ENCODE assay signal across 19 cellular contexts in genomic region chr20:19770375-19770774, GRCh38. TPM values are rescaled to one million over a fixed set of nuclear protein-coding genes. Genes with fewer than 3 reads are reported as not detected.
DNase-seq lines count a peak whose midpoint lies in the region; TF ChIP-seq lines count a peak whose summit lies in the region.
"Had no signal": no experiment of that assay in that cellular context is flagged by ENCODE, and none has a peak within 500 bp of the region (broad histone marks: within the 10 kb centered on the region; RNA-seq: fewer than 3 reads in every experiment).

No MANE protein-coding gene starts in this region.

- CTCF ChIA-PET in Caco-2 (lab: Charles Lee): interaction anchor here (1.0 kb wide), 1 partner anchor 13 kb away, joined by 4 read pairs; no protein-coding TSS in a partner anchor

- H3K4me3 Mint-ChIP-seq in Caco-2 (ENCODE audit: unreplicated experiment) (no peak overlapping the region), nephron progenitor cell (no peak overlapping the region)
- H3K4me3 Mint-ChIP-seq: H9 had no signal

- H3K9me3 Mint-ChIP-seq in Caco-2 (ENCODE audit: unreplicated experiment) (no peaks in the 10 kb centered on the region), nephron progenitor cell (no peaks in the 10 kb centered on the region)
- H3K9me3 Mint-ChIP-seq: H9 had no signal

- no peak overlapping the region for H3K27ac ChIP-seq in iPS-20b (ENCODE audit: low read length)
- H3K27ac ChIP-seq: A549, SJSA1 had no signal

- H3K4me1 ChIP-seq in Caco-2 (peaks cover 67% of the 10 kb centered on the region), iPS-20b (ENCODE audit: insufficient read depth, low read length) (peaks cover 15% of the 10 kb centered on the region)

- no peak for DNase-seq in Caco-2
- DNase-seq in NCI-H82 treated with DMSO at 0.1 percent for 48 hours (lab: John Stamatoyannopoulos, UW; ENCODE audit: unreplicated experiment): peak; percentile 24
- DNase-seq in nephron progenitor cell: no peak
- DNase-seq in COLO829 (ENCODE audit: low spot score): no peak
- DNase-seq in NCI-H510A (lab: John Stamatoyannopoulos, UW): no peak
- no peak for DNase-seq in amygdala (lab: John Stamatoyannopoulos, UW)
- DNase-seq: C1 segment of cervical spinal cord, COR-L47, DMS53, H9, Kasumi-1, MM.1S, NCI-H1092 treated with DMSO at 0.1 percent for 48 hours, NCI-H1694 treated with DMSO at 0.1 percent for 48 hours, NCI-H446, PC-3 had no signal

- H3K4me1 Mint-ChIP-seq in Caco-2 (ENCODE audit: low read depth, unreplicated experiment) (peaks cover 55% of the 10 kb centered on the region), nephron progenitor cell (peaks cover 61% of the 10 kb centered on the region)

- H3K27me3 ChIP-seq in Caco-2 (replicated peaks; ENCODE audit: control insufficient read depth, insufficient read depth, low read length): no peaks in the 10 kb centered on the region
- no peaks in the 10 kb centered on the region for H3K27me3 ChIP-seq in iPS-20b (ENCODE audit: insufficient read depth, low read length)
- H3K27me3 ChIP-seq: SJSA1 had no signal

- TF ChIP-seq CTCF in Caco-2 (IDR thresholded peaks at IDR 0.05; ENCODE audit: insufficient read depth in 1 of 2, low read depth in 1 of 2, low read length in 1 of 2, severe bottlenecking in 1 of 2, unreplicated experiment in 1 of 2) (no peak), nephron progenitor cell (IDR thresholded peaks at IDR 0.05) (no peak)

- intact Hi-C loops in Caco-2 (cut with micrococcal nuclease; ENCODE audit: unreplicated experiment): no loop called here

- H3K9ac ChIP-seq in iPS-20b (ENCODE audit: low read depth, low read length): 0 out of 2 replicates have a peak overlapping the region, but pooled peaks have one; percentile 7

- peak overlapping the region; percentile 42 for H3K27ac Mint-ChIP-seq in Caco-2 (ENCODE audit: unreplicated experiment)
- peak overlapping the region; percentile 78 for H3K27ac Mint-ChIP-seq in nephron progenitor cell
- H3K27ac Mint-ChIP-seq: H9 had no signal

- no peaks in the 10 kb centered on the region; the same call in 1 of the 2 replicates for H3K36me3 ChIP-seq in Caco-2 (ENCODE audit: control insufficient read depth, insufficient read depth, low read length)
- H3K36me3 ChIP-seq in iPS-20b (ENCODE audit: insufficient read depth, low read depth, low read length): no peaks in the 10 kb centered on the region
- H3K36me3 ChIP-seq: SJSA1 had no signal

- H3K9me3 ChIP-seq in Caco-2 (no peaks in the 10 kb centered on the region), iPS-20b (ENCODE audit: insufficient read depth, low read depth, low read length) (no peaks in the 10 kb centered on the region)
- H3K9me3 ChIP-seq: A549, SJSA1 had no signal

- no TSS peak for BruUV-seq in Caco-2 (replicated peaks; lab: Mats Ljungman, UMichigan)

- H3K27me3 Mint-ChIP-seq in Caco-2 (ENCODE audit: insufficient read depth, unreplicated experiment): no peaks in the 10 kb centered on the region
- no peaks in the 10 kb centered on the region for H3K27me3 Mint-ChIP-seq in nephron progenitor cell (ENCODE audit: low read depth, poor library complexity)

- POLR2A ChIA-PET in Caco-2 (lab: Charles Lee): no interaction called here

- H3K4me3 ChIP-seq in Caco-2 (ENCODE audit: low read depth, low read length): no peak overlapping the region
- no peak overlapping the region for H3K4me3 ChIP-seq in iPS-20b (ENCODE audit: low read length)
- H3K4me3 ChIP-seq: A549, SJSA1 had no signal

- H3K36me3 Mint-ChIP-seq in Caco-2 (ENCODE audit: insufficient read depth, unreplicated experiment): peaks cover 20% of the 10 kb centered on the region
- H3K36me3 Mint-ChIP-seq in nephron progenitor cell (ENCODE audit: low read depth): peaks cover 28% of the 10 kb centered on the region

RNA-seq across cellular contexts. Expression of gene RIN2, which starts 12.3 kb away (rescaled TPM):
- total RNA-seq in Caco-2 (2022): 35.2 and 36.7 TPM in 2 replicates
